8 cellular contexts compared by ENCODE assay signal in the genomic region with DNA sequence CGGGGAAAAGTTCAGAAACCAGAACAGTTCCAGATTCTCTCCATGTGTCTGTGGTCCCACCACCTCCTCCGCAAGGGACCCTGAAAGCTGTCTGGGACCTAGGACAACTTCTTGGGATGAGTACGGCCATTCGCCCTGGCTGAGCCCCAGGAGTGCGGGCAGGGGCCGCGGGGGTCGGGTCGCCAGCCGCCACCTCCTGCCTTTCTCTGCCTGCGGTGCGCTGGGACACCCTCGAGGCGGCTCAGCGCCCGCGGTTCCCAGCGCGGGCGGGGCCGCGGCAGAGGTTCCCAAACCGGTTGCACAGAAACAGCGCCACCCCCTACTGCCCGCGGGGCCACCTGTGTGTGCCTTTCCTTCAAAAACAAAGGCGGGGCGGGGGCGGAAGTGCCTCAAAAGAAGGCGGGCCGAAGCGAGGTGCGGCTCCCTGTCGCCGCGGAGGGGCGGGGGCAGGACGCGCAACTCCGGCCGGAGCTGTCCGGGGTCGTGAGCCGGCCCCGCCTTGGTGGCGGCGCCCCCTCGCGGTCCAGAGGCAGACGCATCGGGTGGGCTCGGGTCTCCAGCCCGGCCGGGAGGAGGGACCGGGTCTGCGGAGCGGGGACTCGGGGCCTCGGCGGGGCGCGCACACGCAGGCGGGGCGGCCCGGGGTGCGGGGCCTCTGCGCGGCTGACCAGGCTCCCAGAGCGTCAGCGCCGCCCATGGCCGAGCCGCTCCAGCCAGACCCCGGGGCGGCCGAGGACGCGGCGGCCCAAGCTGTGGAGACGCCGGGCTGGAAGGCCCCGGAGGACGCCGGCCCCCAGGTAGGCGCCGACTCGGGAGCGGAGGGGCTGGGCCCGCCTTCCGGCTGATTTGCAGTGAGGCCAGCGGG. TPM values are rescaled to one million over a fixed set of nuclear protein-coding genes. Genes with fewer than 3 reads are reported as not detected.
DNase-seq lines count a peak whose midpoint lies in the region; ATAC-seq, FAIRE-seq and TF ChIP-seq lines count a peak whose summit lies in the region.

A gene with protein sequence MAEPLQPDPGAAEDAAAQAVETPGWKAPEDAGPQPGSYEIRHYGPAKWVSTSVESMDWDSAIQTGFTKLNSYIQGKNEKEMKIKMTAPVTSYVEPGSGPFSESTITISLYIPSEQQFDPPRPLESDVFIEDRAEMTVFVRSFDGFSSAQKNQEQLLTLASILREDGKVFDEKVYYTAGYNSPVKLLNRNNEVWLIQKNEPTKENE (plus strand): TSS at position 423 of the 865 bp plus-strand sequence. CDS start 273 bp downstream, at position 696.

- peak within 1 kb of the TSS; percentile 70 for H3K4me3 ChIP-seq in A549
- H3K4me3 ChIP-seq in breast epithelium, result peak within 1 kb of the TSS; percentile 77 to 88 (median 79)
- H3K4me3 ChIP-seq in iPS-20b (ENCODE audit: low read length), result peak within 1 kb of the TSS; percentile 96
- H3K4me3 ChIP-seq in small intestine (ENCODE audit: low read depth in 1 of 2, low read length in 2 of 2), result peak within 1 kb of the TSS; percentile 85 to 90

- FAIRE-seq in A549 (lab: Jason Lieb, UNC) (no peak), small intestine (lab: Jason Lieb, UNC) (no peak)

- WGBS in A549 (ENCODE audit: missing lambda C conversion rate), result 0% methylated on average over 7 of the region's 92 CpGs
- 0 to 1% (median 1%) methylated on average over 66 to 92 of the region's 92 CpGs for WGBS in small intestine, 3 donors

- CTCF ChIA-PET in A549 (lab: Yijun Ruan, JAX), result interaction anchor here (0.8 to 3.3 kb wide), 18 partner anchors 10 to 404 kb away, joined by 3 to 19 read pairs (median 4); no protein-coding TSS in a partner anchor

- TF ChIP-seq RAD21 in A549 (conservative IDR thresholded peaks at IDR 0.05 in 1 of 2, IDR thresholded peaks at IDR 0.05 in 1 of 2), result peak; percentile 29 to 59; a peak in 3 of 5 replicates

- H3K4me2 ChIP-seq in A549, result peak within 1 kb of the TSS; percentile 91

- no peak for TF ChIP-seq EP300 in A549 (IDR thresholded peaks at IDR 0.05)

- H3K27ac ChIP-seq in A549, result peak within 1 kb of the TSS; percentile 97
- peak within 1 kb of the TSS; percentile 96 for H3K27ac ChIP-seq in VCaP
- peak within 1 kb of the TSS; percentile 93 to 99 for H3K27ac ChIP-seq in breast epithelium
- H3K27ac ChIP-seq in iPS-20b (ENCODE audit: low read length), result peak within 1 kb of the TSS; percentile 0
- peak within 1 kb of the TSS; percentile 73 to 98 for H3K27ac ChIP-seq in small intestine (ENCODE audit: low read depth in 1 of 2, low read length in 1 of 2)

- H3K36me3 ChIP-seq in breast epithelium (peaks cover 4% of the 10 kb centered on the region), iPS-20b (ENCODE audit: insufficient read depth, low read depth, low read length) (peaks cover 32% of the 10 kb centered on the region), small intestine (ENCODE audit: control insufficient read depth in 2 of 2, insufficient read depth in 2 of 2, low read length in 2 of 2) (peaks cover 4 to 12% of the 10 kb centered on the region in 2 donors)

- no peaks in the 10 kb centered on the region for H3K9me3 ChIP-seq in A549
- H3K9me3 ChIP-seq in breast epithelium, result no peaks in the 10 kb centered on the region
- no peaks in the 10 kb centered on the region for H3K9me3 ChIP-seq in iPS-20b (ENCODE audit: insufficient read depth, low read depth, low read length)
- no peaks in the 10 kb centered on the region for H3K9me3 ChIP-seq in small intestine (ENCODE audit: control insufficient read depth, low read depth)

- intact Hi-C loops in breast epithelium (cut with DNase I; ENCODE audit: low total_unique reads), result no loop called here

- POLR2A ChIA-PET in A549 (lab: Yijun Ruan, JAX), result no interaction called here

- H3K4me1 ChIP-seq in A549 (0 out of 3 replicates have a peak, but pooled peaks cover 6% of the 10 kb centered on the region), breast epithelium (no peaks in the 10 kb centered on the region), iPS-20b (ENCODE audit: insufficient read depth, low read length) (no peaks in the 10 kb centered on the region), small intestine (ENCODE audit: control insufficient read depth in 2 of 2, insufficient read depth in 1 of 2, low read depth in 1 of 2, low read length in 1 of 2) (peaks cover 0 to 2% of the 10 kb centered on the region in 2 donors)

- H3K27me3 ChIP-seq in breast epithelium (no peaks in the 10 kb centered on the region), iPS-20b (ENCODE audit: insufficient read depth, low read length) (no peaks in the 10 kb centered on the region; the same call in 1 of the 2 replicates), small intestine (ENCODE audit: control insufficient read depth in 2 of 2, insufficient read depth in 2 of 2, low read length in 2 of 2) (no peaks in the 10 kb centered on the region)

- H3K9ac ChIP-seq in iPS-20b (ENCODE audit: low read depth, low read length), result peak within 1 kb of the TSS; percentile 89

- TF ChIP-seq CTCF in A549 (IDR thresholded peaks at IDR 0.05) (peak; percentile 62), VCaP (conservative IDR thresholded peaks at IDR 0.05) (peak; percentile 91), breast epithelium (IDR thresholded peaks at IDR 0.05) (peak in 2 of 3 donors; percentile 4 to 45)

- DNase-seq in A549 (ENCODE audit: low read depth in 1 of 2, low spot score in 1 of 2) (peak; percentile 72 to 90), NCI-H2196 (lab: John Stamatoyannopoulos, UW; ENCODE audit: unreplicated experiment) (peak; percentile 95), breast epithelium (ENCODE audit: low spot score in 2 of 2) (peak; percentile 97 to 98), small intestine (peak; percentile 96)

- TF ChIP-seq POLR2A in A549 (IDR thresholded peaks at IDR 0.05; ENCODE audit: low read length) (peak; percentile 25), breast epithelium (IDR thresholded peaks at IDR 0.05) (peak; percentile 58)

- ATAC-seq in A549 (peak; percentile 94), GM18868 (IDR thresholded peaks at IDR 0.05; ENCODE audit: unreplicated experiment) (peak; percentile 90), HG03108 (IDR thresholded peaks at IDR 0.05; ENCODE audit: unreplicated experiment) (peak; percentile 95)

TF ChIP-seq in A549, 52 proteins besides CTCF, POLR2A, EP300 and RAD21:
- TF ChIP-seq JUN (IDR thresholded peaks at IDR 0.05) (peak; percentile 20 to 68; a peak in 2 of 5 replicates), ZNF302 (CRISPR knock-in tag; IDR thresholded peaks at IDR 0.05) (no peak), PHF8 (IDR thresholded peaks at IDR 0.05; ENCODE audit: borderline replicate concordance, low read depth) (peak; percentile 50; the same call in 1 of the 2 replicates), SMC3 (IDR thresholded peaks at IDR 0.05) (peak; percentile 51; the same call in 2 of the 3 replicates), KDM5A (IDR thresholded peaks at IDR 0.05) (peak; percentile 18; the same call in 1 of the 2 replicates), ZSCAN20 (CRISPR knock-in tag; IDR thresholded peaks at IDR 0.05) (no peak)
- TF ChIP-seq, protein P1, sequence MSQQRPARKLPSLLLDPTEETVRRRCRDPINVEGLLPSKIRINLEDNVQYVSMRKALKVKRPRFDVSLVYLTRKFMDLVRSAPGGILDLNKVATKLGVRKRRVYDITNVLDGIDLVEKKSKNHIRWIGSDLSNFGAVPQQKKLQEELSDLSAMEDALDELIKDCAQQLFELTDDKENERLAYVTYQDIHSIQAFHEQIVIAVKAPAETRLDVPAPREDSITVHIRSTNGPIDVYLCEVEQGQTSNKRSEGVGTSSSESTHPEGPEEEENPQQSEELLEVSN (IDR thresholded peaks at IDR 0.05; ENCODE audit: borderline replicate concordance, low read depth), result 0 out of 2 replicates have a peak, but pooled peaks have one; percentile 10
- TF ChIP-seq, protein P2, sequence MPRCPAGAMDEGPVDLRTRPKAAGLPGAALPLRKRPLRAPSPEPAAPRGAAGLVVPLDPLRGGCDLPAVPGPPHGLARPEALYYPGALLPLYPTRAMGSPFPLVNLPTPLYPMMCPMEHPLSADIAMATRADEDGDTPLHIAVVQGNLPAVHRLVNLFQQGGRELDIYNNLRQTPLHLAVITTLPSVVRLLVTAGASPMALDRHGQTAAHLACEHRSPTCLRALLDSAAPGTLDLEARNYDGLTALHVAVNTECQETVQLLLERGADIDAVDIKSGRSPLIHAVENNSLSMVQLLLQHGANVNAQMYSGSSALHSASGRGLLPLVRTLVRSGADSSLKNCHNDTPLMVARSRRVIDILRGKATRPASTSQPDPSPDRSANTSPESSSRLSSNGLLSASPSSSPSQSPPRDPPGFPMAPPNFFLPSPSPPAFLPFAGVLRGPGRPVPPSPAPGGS (IDR thresholded peaks at IDR 0.05), result peak; percentile 37; the same call in 1 of the 3 replicates
- TF ChIP-seq, protein P3, sequence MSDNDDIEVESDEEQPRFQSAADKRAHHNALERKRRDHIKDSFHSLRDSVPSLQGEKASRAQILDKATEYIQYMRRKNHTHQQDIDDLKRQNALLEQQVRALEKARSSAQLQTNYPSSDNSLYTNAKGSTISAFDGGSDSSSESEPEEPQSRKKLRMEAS (IDR thresholded peaks at IDR 0.05), result peak; percentile 65; the same call in 1 of the 2 replicates

RNA-seq across cellular contexts. Expression of the gene that starts here (rescaled TPM):
- 12.2 and 22.1 TPM in 2 replicates for polyA plus RNA-seq in A549 (2011; rRNA removed)
- 10.8 and 14.6 TPM in 2 replicates for polyA plus RNA-seq in A549 (2012; cell fraction: cytosol; rRNA removed)
- polyA plus RNA-seq in A549 (2012; cell fraction: nucleus; rRNA removed), result 9.6 and 10.1 TPM in 2 replicates
- polyA plus RNA-seq in A549 (2017; fragmentation: RNase III; extraction: RNeasy Plus Mini Kit Qiagen cat#74134 plus additional on column Dnase treatment), result 17.4 to 22.2 TPM (median 18.0 TPM) in 3 replicates
- polyA minus RNA-seq in A549 (2011; rRNA and poly(A)+ RNA removed), result 2.3 and 3.6 TPM in 2 replicates
- 100 to 1,000 TPM in 1 of 3 donors, 10 to 100 TPM in 2; 66.2 to 321 (median 72.6) TPM for total RNA-seq in breast epithelium
- 10 to 100 TPM; 17.0 to 28.9 (median 19.9) TPM for polyA plus RNA-seq in small intestine

Comparison
In these comparisons a context has a peak if more than half of its experiments do, and no peak if none do; other contexts are left out.
1. Peak in every context shown above with its lines: DNase-seq, ATAC-seq, H3K4me3 ChIP-seq and H3K27ac ChIP-seq.
2. H3K27ac ChIP-seq: peak in every context shown above with its lines; median percentile 97 in A549; 96 in VCaP; 96 in breast epithelium; 86 in small intestine; 0 in iPS-20b.
3. CTCF ChIP-seq: peak in every context shown above with its lines; median percentile 91 in VCaP; 62 in A549; 24 in breast epithelium.